In the genomic region with DNA sequence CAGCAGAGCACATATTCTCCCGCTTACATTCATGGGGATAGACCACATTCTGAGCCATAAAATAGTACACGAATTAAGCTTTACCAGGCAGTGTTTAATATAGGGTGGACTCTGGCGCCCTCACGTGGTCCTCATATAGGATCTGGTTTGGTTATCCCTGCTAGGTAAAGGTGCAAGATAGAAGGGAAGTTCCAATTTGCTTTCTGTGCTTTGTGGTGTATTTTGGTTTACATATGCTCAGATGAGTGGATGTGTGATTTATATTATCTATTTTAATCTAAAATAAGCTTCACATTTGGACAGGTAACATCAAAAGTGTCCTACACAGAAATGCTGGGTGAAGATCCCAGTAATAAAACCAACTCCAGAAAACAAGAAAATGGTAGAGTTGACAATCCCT, we compare ENCODE assay signal across 8 cellular contexts. TPM values are rescaled to one million over a fixed set of nuclear protein-coding genes. Genes with fewer than 3 reads are reported as not detected.
DNase-seq lines count a peak whose midpoint lies in the region; ATAC-seq, FAIRE-seq and TF ChIP-seq lines count a peak whose summit lies in the region.

No MANE protein-coding gene starts in this region.

- H4K20me1 ChIP-seq in mammary epithelial cell (ENCODE audit: insufficient read depth, low read length) (no peaks in the 10 kb centered on the region), keratinocyte (ENCODE audit: control insufficient read depth, extremely low read depth, insufficient read depth, low read length) (no peaks in the 10 kb centered on the region)

- DNase-seq in D341Med (ENCODE audit: low spot score), result peak; percentile 60
- DNase-seq in NCI-H345 treated with DMSO at 0.1 percent for 48 hours (lab: John Stamatoyannopoulos, UW; ENCODE audit: unreplicated experiment), result peak; percentile 71
- DNase-seq in activated B cell treated with CpG ODN at 0.5 μM for 24 hours, result peak; percentile 42
- peak; percentile 47 for DNase-seq in mammary epithelial cell
- peak; percentile 25 for DNase-seq in keratinocyte (ENCODE audit: low read depth, low spot score)
- DNase-seq in stimulated activated CD4-positive, alpha-beta T cell treated with anti-CD3 and anti-CD28 coated beads, Interleukin-1b, Interleukin-23, amount 100 ng/mL, for 4 hours (ENCODE audit: low read depth in 2 of 2), result peak; percentile 46 to 57

- no peaks in the 10 kb centered on the region for H3K27me3 Mint-ChIP-seq in activated B cell treated with CpG ODN at 0.5 μM for 24 hours

- no peaks in the 10 kb centered on the region for H3K9me3 ChIP-seq in mammary epithelial cell (replicated peaks; ENCODE audit: insufficient read depth, low read length)
- H3K9me3 ChIP-seq in keratinocyte (ENCODE audit: control insufficient read depth, low read depth, low read length), result no peaks in the 10 kb centered on the region

- H3K4me1 ChIP-seq in mammary epithelial cell (ENCODE audit: insufficient read depth, low read length) (peaks cover 7% of the 10 kb centered on the region), keratinocyte (ENCODE audit: control insufficient read depth, extremely low read depth, insufficient read depth, low read length) (no peaks in the 10 kb centered on the region)

- ATAC-seq in HG02885 (IDR thresholded peaks at IDR 0.05; ENCODE audit: poor library complexity, unreplicated experiment) (peak; percentile 60), activated B cell treated with CpG ODN at 0.5 μM for 24 hours (ENCODE audit: low read depth) (peak; percentile 61), HG02588 (IDR thresholded peaks at IDR 0.05; ENCODE audit: unreplicated experiment) (no peak)

- dilution Hi-C loops in mammary epithelial cell (cut with HindIII; ENCODE audit: low sequenced_read_pairs), result no loop called here
- dilution Hi-C loops in keratinocyte (cut with MboI; ENCODE audit: extremely low pct_ligation_motif_present, low sequenced_read_pairs), result no loop called here

- H3K27ac ChIP-seq in mammary epithelial cell (ENCODE audit: insufficient read depth, low read depth, low read length) (no peak overlapping the region), keratinocyte (ENCODE audit: control insufficient read depth, insufficient read depth, low read length) (no peak overlapping the region)

- H3K9me1 ChIP-seq in keratinocyte (ENCODE audit: control insufficient read depth, extremely low read depth, insufficient read depth, low read length), result no peaks in the 10 kb centered on the region

- no peak overlapping the region for H2AFZ ChIP-seq in mammary epithelial cell (ENCODE audit: low read depth, low read length)
- no peak overlapping the region for H2AFZ ChIP-seq in keratinocyte (ENCODE audit: control insufficient read depth, low read length)

- H3K36me3 Mint-ChIP-seq in activated B cell treated with CpG ODN at 0.5 μM for 24 hours (ENCODE audit: low read depth), result peaks cover 12% of the 10 kb centered on the region

- H3K79me2 ChIP-seq in mammary epithelial cell (ENCODE audit: insufficient read depth, low read length) (no peaks in the 10 kb centered on the region), keratinocyte (ENCODE audit: control insufficient read depth, insufficient read depth, low read length) (no peaks in the 10 kb centered on the region)

- CTCF ChIA-PET in activated B cell treated with CpG ODN at 0.5 μM for 24 hours (lab: Charles Lee), result interaction anchor here (0.6 to 8.7 kb wide), 29 partner anchors 15 to 890 kb away, joined by 3 to 174 read pairs (median 4); a partner anchor contains a TSS
- CTCF ChIA-PET in mammary epithelial cell (lab: Charles Lee; ENCODE audit: low non-redundant PET), result no interaction called here

- peak overlapping the region; percentile 64 for H3K27ac Mint-ChIP-seq in activated B cell treated with CpG ODN at 0.5 μM for 24 hours

- no TSS peak for BruUV-seq in mammary epithelial cell (replicated peaks; lab: Mats Ljungman, UMichigan)

- peak; percentile 43 for FAIRE-seq in keratinocyte (lab: Jason Lieb, UNC)

- peak; percentile 60 for TF ChIP-seq CTCF in activated B cell treated with CpG ODN at 0.5 μM for 24 hours (IDR thresholded peaks at IDR 0.05)
- TF ChIP-seq CTCF in mammary epithelial cell (conservative IDR thresholded peaks at IDR 0.05 in 1 of 2, IDR thresholded peaks at IDR 0.05 in 1 of 2; ENCODE audit: extremely low read depth in 1 of 2, insufficient read depth in 1 of 2, low read depth in 1 of 2, low read length in 2 of 2), result peak; percentile 70 to 81
- TF ChIP-seq CTCF in keratinocyte (optimal IDR thresholded peaks at IDR 0.05 in 1 of 3, IDR thresholded peaks at IDR 0.05 in 1 of 3, conservative IDR thresholded peaks at IDR 0.05 in 1 of 3; ENCODE audit: extremely low read depth in 1 of 3, insufficient read depth in 2 of 3, low read length in 3 of 3), result peak; percentile 73 to 80 (median 77)

- H3K4me3 Mint-ChIP-seq in activated B cell treated with CpG ODN at 0.5 μM for 24 hours, result no peak overlapping the region

- H3K4me3 ChIP-seq in mammary epithelial cell (replicated peaks in 1 of 3; ENCODE audit: insufficient read depth in 1 of 3, low read depth in 2 of 3, low read length in 3 of 3) (no peak overlapping the region), keratinocyte (ENCODE audit: control insufficient read depth in 2 of 3, extremely low read depth in 1 of 3, insufficient read depth in 2 of 3, low read depth in 1 of 3, low read length in 3 of 3) (no peak overlapping the region)

- WGBS in mammary epithelial cell (ENCODE audit: low coverage, missing lambda C conversion rate), result 5% methylated on average over 4 of the region's 4 CpGs

- intact Hi-C loops in activated B cell treated with CpG ODN at 0.5 μM for 24 hours (cut with micrococcal nuclease), result loop anchor here (1.0 to 2.0 kb wide), 10 partner anchors 45 to 865 kb away; a partner anchor contains a TSS
- intact Hi-C loops in mammary epithelial cell (cut with micrococcal nuclease), result loop anchor here (1.0 to 5.0 kb wide), 5 partner anchors 77 to 587 kb away; no protein-coding TSS in a partner anchor

- H3K9ac ChIP-seq in mammary epithelial cell (ENCODE audit: insufficient read depth, low read length), result no peak overlapping the region
- H3K9ac ChIP-seq in keratinocyte (ENCODE audit: control insufficient read depth, extremely low read depth, insufficient read depth, low read length), result no peak overlapping the region

- H3K4me1 Mint-ChIP-seq in activated B cell treated with CpG ODN at 0.5 μM for 24 hours, result peaks cover 38% of the 10 kb centered on the region

- in situ Hi-C loops in mammary epithelial cell (cut with MboI; ENCODE audit: low sequenced_read_pairs in 2 of 2), result loop anchor here in 1 of 2 donors (5.0 to 25.0 kb wide), 2 partner anchors 92 to 412 kb away; a partner anchor contains a TSS

- H3K4me2 ChIP-seq in mammary epithelial cell (ENCODE audit: insufficient read depth, low read depth, low read length) (no peak overlapping the region), keratinocyte (ENCODE audit: control insufficient read depth, extremely low read depth, insufficient read depth, low read depth, low read length) (no peak overlapping the region)

- H3K36me3 ChIP-seq in mammary epithelial cell (ENCODE audit: insufficient read depth, low read length), result no peaks in the 10 kb centered on the region
- H3K36me3 ChIP-seq in keratinocyte (ENCODE audit: control insufficient read depth in 2 of 2, extremely low read depth in 1 of 2, insufficient read depth in 2 of 2, low read length in 2 of 2), result no peaks in the 10 kb centered on the region

- no peaks in the 10 kb centered on the region for H3K9me3 Mint-ChIP-seq in activated B cell treated with CpG ODN at 0.5 μM for 24 hours

- H3K27me3 ChIP-seq in mammary epithelial cell (ENCODE audit: insufficient read depth, low read length) (peaks cover 13% of the 10 kb centered on the region), keratinocyte (ENCODE audit: control insufficient read depth, extremely low read depth, insufficient read depth, low read length) (peaks cover 55% of the 10 kb centered on the region)

- POLR2A ChIA-PET in activated B cell treated with CpG ODN at 0.5 μM for 24 hours (lab: Charles Lee), result interaction anchor here (0.7 to 2.4 kb wide), 7 partner anchors 44 to 450 kb away, joined by 3 to 14 read pairs (median 5); a partner anchor contains a TSS

RNA-seq across cellular contexts. Expression of a gene that starts 3.6 kb away (rescaled TPM):
- 11.4 and 13.9 TPM in 2 replicates for total RNA-seq in activated B cell treated with CpG ODN at 0.5 μM for 24 hours
- under 1 TPM in 1 of 2 donors, not detected in 1; 0.17 TPM for total RNA-seq in mammary epithelial cell
- polyA plus RNA-seq in mammary epithelial cell, result 0.01 TPM
- polyA minus RNA-seq in mammary epithelial cell, result not detected
- polyA plus RNA-seq in keratinocyte, result 0.01 to 0.12 TPM (median 0.09 TPM) in 3 replicates
- not detected for polyA plus RNA-seq in keratinocyte (2011; ENCODE audit: low read depth)
- polyA plus RNA-seq in keratinocyte (2011; cell fraction: cytosol; rRNA removed), result 0.04 and 0.05 TPM in 2 replicates
- 0.09 and 0.11 TPM in 2 replicates for polyA plus RNA-seq in keratinocyte (2011; cell fraction: nucleus; rRNA removed)
- polyA plus RNA-seq in keratinocyte (2012; ENCODE audit: low replicate concordance), result 0.01 TPM in 1 of 2 replicates, not detected in the other
- 0.43 TPM in 1 of 3 replicates, not detected in the others for polyA minus RNA-seq in keratinocyte
- not detected for polyA minus RNA-seq in keratinocyte (2011; cell fraction: cytosol; rRNA and poly(A)+ RNA removed)
- 0.08 TPM in 1 of 2 replicates, not detected in the other for polyA minus RNA-seq in keratinocyte (2011; cell fraction: nucleus; rRNA and poly(A)+ RNA removed)

RNA-seq across cellular contexts. Expression of a gene that starts 45.4 kb away (rescaled TPM):
- total RNA-seq in activated B cell treated with CpG ODN at 0.5 μM for 24 hours (30.7 and 34.1 TPM in 2 replicates), mammary epithelial cell (under 1 TPM in 1 of 2 donors, not detected in 1; 0.17 TPM)
- polyA plus RNA-seq in mammary epithelial cell (0.01 TPM), keratinocyte (not detected in 3 replicates)
- polyA minus RNA-seq in mammary epithelial cell (not detected), keratinocyte (not detected in 3 replicates)
- polyA plus RNA-seq in keratinocyte (2011; ENCODE audit: low read depth), result not detected
- polyA plus RNA-seq in keratinocyte (2011; cell fraction: cytosol; rRNA removed), result not detected in 2 replicates
- not detected in 2 replicates for polyA plus RNA-seq in keratinocyte (2011; cell fraction: nucleus; rRNA removed)
- not detected in 2 replicates for polyA plus RNA-seq in keratinocyte (2012; ENCODE audit: low replicate concordance)
- not detected for polyA minus RNA-seq in keratinocyte (2011; cell fraction: cytosol; rRNA and poly(A)+ RNA removed)
- 0.11 TPM in 1 of 2 replicates, not detected in the other for polyA minus RNA-seq in keratinocyte (2011; cell fraction: nucleus; rRNA and poly(A)+ RNA removed)

Comparison
In these comparisons a context has a peak if more than half of its experiments do, and no peak if none do; other contexts are left out.
1. RNA of a gene that starts 3.6 kb away (total RNA-seq): 11.4 to 13.9 TPM in activated B cell treated with CpG ODN at 0.5 μM for 24 hours; 0.17 TPM in mammary epithelial cell; every median in the first group is over 10 times any median in the second.
2. RNA of a gene that starts 45.4 kb away (total RNA-seq): 30.7 to 34.1 TPM in activated B cell treated with CpG ODN at 0.5 μM for 24 hours; 0.17 TPM in mammary epithelial cell; every median in the first group is over 10 times any median in the second.
3. Peak in every context shown above with its lines, with median percentiles within 50 percentile points of each other: DNase-seq and CTCF ChIP-seq.